Comparison of ENCODE assay signal across 17 cellular contexts in the genomic region with DNA sequence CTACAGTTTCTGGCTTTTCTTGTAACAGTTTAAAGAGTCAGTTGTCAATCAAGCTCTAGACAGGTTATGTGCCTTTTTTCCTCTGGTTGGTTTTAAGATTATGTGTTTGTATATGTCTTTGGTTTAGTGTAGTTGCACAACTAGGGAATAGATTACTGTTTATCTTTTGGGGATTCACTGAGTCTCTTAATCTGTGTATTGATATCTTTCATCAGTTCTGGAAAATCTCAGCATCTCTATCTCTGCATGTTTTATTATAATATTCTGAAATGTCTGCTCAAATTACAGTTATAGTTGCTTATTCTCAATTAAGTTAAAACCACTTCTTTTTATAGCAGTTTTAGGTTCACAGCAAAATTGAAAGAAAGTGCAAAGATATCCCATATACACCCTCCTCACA. TPM values are rescaled to one million over a fixed set of nuclear protein-coding genes. Genes with fewer than 3 reads are reported as not detected.
DNase-seq lines count a peak whose midpoint lies in the region; ATAC-seq and TF ChIP-seq lines count a peak whose summit lies in the region.
"Had no signal": no experiment of that assay in that cellular context is flagged by ENCODE, and none has a peak within 500 bp of the region (broad histone marks: within the 10 kb centered on the region; RNA-seq: fewer than 3 reads in every experiment).

No MANE protein-coding gene starts in this region.

- H3K27ac ChIP-seq in HEK293 (ENCODE audit: extremely low read depth, low read depth, low read length) (no peak overlapping the region), neuronal stem cell (replicated peaks; ENCODE audit: low read length) (no peak overlapping the region)
- H3K27ac ChIP-seq: 22Rv1; A549; BLaER1 treated with 17β-estradiol and CSF1 and Interleukin-3, amounts not matched to agents 10 nM and 100 nM; C4-2B had no signal

- H3K9me3 Mint-ChIP-seq in activated CD8-positive, alpha-beta T cell treated with anti-CD3 and anti-CD28 coated beads, Interleukin-2, amount 10 ng/mL, durations not matched to agents 7 days and 5 days (ENCODE audit: insufficient read depth) = no peaks in the 10 kb centered on the region
- H3K9me3 Mint-ChIP-seq in activated CD8-positive, alpha-beta T cell treated with anti-CD3 and anti-CD28 coated beads for 36 hours = no peaks in the 10 kb centered on the region
- H3K9me3 Mint-ChIP-seq in stimulated activated memory B cell treated with anti-CD40 and anti-IgM and Interleukin-4, amounts not matched to agents 10 μg/mL and 1 μg/mL and 100 μg/mL, for 72 hours = no peaks in the 10 kb centered on the region
- H3K9me3 Mint-ChIP-seq: CD4-positive, alpha-beta T cell; CD8-positive, alpha-beta T cell had no signal

- H3K4me1 ChIP-seq in HEK293 (ENCODE audit: control insufficient read depth, insufficient read depth, low read length) (no peaks in the 10 kb centered on the region), neuronal stem cell (ENCODE audit: control insufficient read depth in 2 of 2, insufficient read depth in 1 of 2, low read depth in 1 of 2, low read length in 2 of 2) (no peaks in the 10 kb centered on the region)
- H3K4me1 ChIP-seq: A549; BLaER1 treated with 17β-estradiol and CSF1 and Interleukin-3, amounts not matched to agents 10 nM and 100 nM; Caco-2 had no signal

- no peaks in the 10 kb centered on the region for H3K79me1 ChIP-seq in neuronal stem cell (ENCODE audit: low read depth, low read length)

- no peak overlapping the region for H3K4me2 ChIP-seq in neuronal stem cell (ENCODE audit: insufficient read depth, low read length, poor library complexity, severe bottlenecking)
- H3K4me2 ChIP-seq: A549; BLaER1 treated with 17β-estradiol and CSF1 and Interleukin-3, amounts not matched to agents 10 nM and 100 nM had no signal

- no peak overlapping the region for H3K4me3 Mint-ChIP-seq in activated CD8-positive, alpha-beta T cell treated with anti-CD3 and anti-CD28 coated beads, Interleukin-2, amount 10 ng/mL, durations not matched to agents 7 days and 5 days
- no peak overlapping the region for H3K4me3 Mint-ChIP-seq in activated CD8-positive, alpha-beta T cell treated with anti-CD3 and anti-CD28 coated beads for 36 hours
- H3K4me3 Mint-ChIP-seq in stimulated activated memory B cell treated with anti-CD40 and anti-IgM and Interleukin-4, amounts not matched to agents 10 μg/mL and 1 μg/mL and 100 μg/mL, for 72 hours = no peak overlapping the region
- H3K4me3 Mint-ChIP-seq: B cell; CD4-positive, alpha-beta T cell; CD8-positive, alpha-beta T cell had no signal

- H3K4me1 Mint-ChIP-seq in activated CD8-positive, alpha-beta T cell treated with anti-CD3 and anti-CD28 coated beads, Interleukin-2, amount 10 ng/mL, durations not matched to agents 7 days and 5 days (ENCODE audit: low read depth) = no peaks in the 10 kb centered on the region
- H3K4me1 Mint-ChIP-seq in activated CD8-positive, alpha-beta T cell treated with anti-CD3 and anti-CD28 coated beads for 36 hours (ENCODE audit: low read depth) = peaks cover under 1% of the 10 kb centered on the region
- H3K4me1 Mint-ChIP-seq in stimulated activated memory B cell treated with anti-CD40 and anti-IgM and Interleukin-4, amounts not matched to agents 10 μg/mL and 1 μg/mL and 100 μg/mL, for 72 hours = no peaks in the 10 kb centered on the region
- H3K4me1 Mint-ChIP-seq: B cell had no signal

- no peak overlapping the region for H2AK5ac ChIP-seq in neuronal stem cell (ENCODE audit: low read depth, low read length)

- no peak overlapping the region for H3K14ac ChIP-seq in neuronal stem cell (ENCODE audit: low read length)

- DNase-seq in activated CD8-positive, alpha-beta T cell treated with anti-CD3 and anti-CD28 coated beads, Interleukin-2, amount 10 ng/mL, durations not matched to agents 7 days and 5 days = no peak
- DNase-seq in activated CD8-positive, alpha-beta T cell treated with anti-CD3 and anti-CD28 coated beads for 36 hours = no peak
- DNase-seq in neuronal stem cell (ENCODE audit: low spot score) = no peak
- DNase-seq: AML-193; Caco-2; Calu3; CD4-positive, alpha-beta T cell; CD8-positive, alpha-beta T cell; DMS79 treated with DMSO at 0.1 percent for 48 hours; GF-D8 had no signal

- H2BK15ac ChIP-seq in neuronal stem cell (ENCODE audit: low read length) = no peak overlapping the region

- no peak for ATAC-seq in activated CD8-positive, alpha-beta T cell treated with anti-CD3 and anti-CD28 coated beads, Interleukin-2, amount 10 ng/mL, durations not matched to agents 7 days and 5 days
- ATAC-seq in activated CD8-positive, alpha-beta T cell treated with anti-CD3 and anti-CD28 coated beads for 36 hours = no peak
- no peak for ATAC-seq in stimulated activated memory B cell treated with anti-CD40 and anti-IgM and Interleukin-4, amounts not matched to agents 10 μg/mL and 1 μg/mL and 100 μg/mL, for 72 hours
- ATAC-seq: A549; CD8-positive, alpha-beta T cell had no signal

- H3K36me3 ChIP-seq in HEK293 (ENCODE audit: control insufficient read depth in 2 of 2, insufficient read depth in 1 of 2, low read length in 2 of 2) (peaks cover 4 to 26% of the 10 kb centered on the region in 2 experiments; a peak in 2 of 3 replicates), neuronal stem cell (replicated peaks in 1 of 2; ENCODE audit: control insufficient read depth in 2 of 2, insufficient read depth in 2 of 2, low read length in 2 of 2) (peaks cover 2 to 35% of the 10 kb centered on the region in 2 donors)

- H2BK120ac ChIP-seq in neuronal stem cell (ENCODE audit: low read depth, low read length) = no peak overlapping the region

- H3K27ac Mint-ChIP-seq in activated CD8-positive, alpha-beta T cell treated with anti-CD3 and anti-CD28 coated beads, Interleukin-2, amount 10 ng/mL, durations not matched to agents 7 days and 5 days = peak overlapping the region; percentile 53
- H3K27ac Mint-ChIP-seq in activated CD8-positive, alpha-beta T cell treated with anti-CD3 and anti-CD28 coated beads for 36 hours = no peak overlapping the region
- peak overlapping the region; percentile 1 for H3K27ac Mint-ChIP-seq in stimulated activated memory B cell treated with anti-CD40 and anti-IgM and Interleukin-4, amounts not matched to agents 10 μg/mL and 1 μg/mL and 100 μg/mL, for 72 hours
- H3K27ac Mint-ChIP-seq: B cell; CD4-positive, alpha-beta T cell; CD8-positive, alpha-beta T cell had no signal

- H2BK5ac ChIP-seq in neuronal stem cell (ENCODE audit: low read length) = no peak overlapping the region

- CTCF ChIA-PET in activated CD8-positive, alpha-beta T cell treated with anti-CD3 and anti-CD28 coated beads, Interleukin-2, amount 10 ng/mL, durations not matched to agents 7 days and 5 days (lab: Charles Lee) = interaction anchor here (3.0 kb wide), 1 partner anchor 9 kb away, joined by 7 read pairs; no protein-coding TSS in a partner anchor
- CTCF ChIA-PET in activated CD8-positive, alpha-beta T cell treated with anti-CD3 and anti-CD28 coated beads for 36 hours (lab: Charles Lee) = interaction anchor here (2.5 kb wide), 1 partner anchor 9 kb away, joined by 6 read pairs; no protein-coding TSS in a partner anchor
- CTCF ChIA-PET in HEK293 (lab: Yijun Ruan, JAX) = interaction anchor here (0.6 kb wide), 1 partner anchor 232 kb away, joined by 6 read pairs; no protein-coding TSS in a partner anchor

- no peaks in the 10 kb centered on the region for H3K9me3 ChIP-seq in HEK293 (ENCODE audit: control insufficient read depth, insufficient read depth, low read depth, low read length)
- H3K9me3 ChIP-seq in neuronal stem cell (replicated peaks in 1 of 2; ENCODE audit: control insufficient read depth in 2 of 2, insufficient read depth in 1 of 2, low read depth in 1 of 2, low read length in 2 of 2) = no peaks in the 10 kb centered on the region
- H3K9me3 ChIP-seq: A549; BLaER1 treated with 17β-estradiol and CSF1 and Interleukin-3, amounts not matched to agents 10 nM and 100 nM; Caco-2 had no signal

- H3K27me3 Mint-ChIP-seq in activated CD8-positive, alpha-beta T cell treated with anti-CD3 and anti-CD28 coated beads, Interleukin-2, amount 10 ng/mL, durations not matched to agents 7 days and 5 days (ENCODE audit: low read depth) = no peaks in the 10 kb centered on the region
- H3K27me3 Mint-ChIP-seq in activated CD8-positive, alpha-beta T cell treated with anti-CD3 and anti-CD28 coated beads for 36 hours = no peaks in the 10 kb centered on the region
- H3K27me3 Mint-ChIP-seq in stimulated activated memory B cell treated with anti-CD40 and anti-IgM and Interleukin-4, amounts not matched to agents 10 μg/mL and 1 μg/mL and 100 μg/mL, for 72 hours = no peaks in the 10 kb centered on the region
- H3K27me3 Mint-ChIP-seq: B cell; CD4-positive, alpha-beta T cell had no signal

- H2AFZ ChIP-seq in neuronal stem cell (ENCODE audit: low read length) = no peak overlapping the region

- H3K4me3 ChIP-seq in HEK293 (ENCODE audit: low read depth, low read length) = no peak overlapping the region
- H3K4me3 ChIP-seq in neuronal stem cell (ENCODE audit: low read length in 2 of 2) = no peak overlapping the region
- H3K4me3 ChIP-seq: A549; BLaER1 treated with 17β-estradiol and CSF1 and Interleukin-3, amounts not matched to agents 10 nM and 100 nM had no signal

- peaks cover 29% of the 10 kb centered on the region for H3K36me3 Mint-ChIP-seq in activated CD8-positive, alpha-beta T cell treated with anti-CD3 and anti-CD28 coated beads, Interleukin-2, amount 10 ng/mL, durations not matched to agents 7 days and 5 days (ENCODE audit: low read depth)
- peaks cover 25% of the 10 kb centered on the region for H3K36me3 Mint-ChIP-seq in activated CD8-positive, alpha-beta T cell treated with anti-CD3 and anti-CD28 coated beads for 36 hours (ENCODE audit: low read depth)
- H3K36me3 Mint-ChIP-seq in stimulated activated memory B cell treated with anti-CD40 and anti-IgM and Interleukin-4, amounts not matched to agents 10 μg/mL and 1 μg/mL and 100 μg/mL, for 72 hours = peaks cover 15% of the 10 kb centered on the region

- H3K9ac ChIP-seq in neuronal stem cell (ENCODE audit: low read depth, low read length, poor library complexity) = no peak overlapping the region
- H3K9ac ChIP-seq: BLaER1 treated with 17β-estradiol and CSF1 and Interleukin-3, amounts not matched to agents 10 nM and 100 nM had no signal

- POLR2A ChIA-PET in activated CD8-positive, alpha-beta T cell treated with anti-CD3 and anti-CD28 coated beads, Interleukin-2, amount 10 ng/mL, durations not matched to agents 7 days and 5 days (lab: Charles Lee) = no interaction called here
- POLR2A ChIA-PET in activated CD8-positive, alpha-beta T cell treated with anti-CD3 and anti-CD28 coated beads for 36 hours (lab: Charles Lee) = no interaction called here
- POLR2A ChIA-PET in HEK293 (lab: Yijun Ruan, JAX) = no interaction called here

- no peak overlapping the region for H3K18ac ChIP-seq in neuronal stem cell (ENCODE audit: low read length)

- intact Hi-C loops in activated CD8-positive, alpha-beta T cell treated with anti-CD3 and anti-CD28 coated beads for 36 hours (cut with micrococcal nuclease) = no loop called here

- TF ChIP-seq CTCF in activated CD8-positive, alpha-beta T cell treated with anti-CD3 and anti-CD28 coated beads for 36 hours (IDR thresholded peaks at IDR 0.05) = no peak
- TF ChIP-seq CTCF in HEK293 (tag by site-specific recombination; IDR thresholded peaks at IDR 0.05) = no peak

- no peak overlapping the region for H3K4ac ChIP-seq in neuronal stem cell (ENCODE audit: low read length)

- no peak overlapping the region for H4K91ac ChIP-seq in neuronal stem cell (ENCODE audit: low read depth, low read length, poor library complexity)

- no peak overlapping the region for H2BK12ac ChIP-seq in neuronal stem cell (ENCODE audit: low read length)

- no peaks in the 10 kb centered on the region for H3K27me3 ChIP-seq in neuronal stem cell (ENCODE audit: control insufficient read depth in 3 of 3, insufficient read depth in 3 of 3, low read depth in 1 of 3, low read length in 3 of 3)
- H3K27me3 ChIP-seq: BLaER1 treated with 17β-estradiol and CSF1 and Interleukin-3, amounts not matched to agents 10 nM and 100 nM had no signal

- H3K23ac ChIP-seq in neuronal stem cell (ENCODE audit: low read depth, low read length, poor library complexity) = no peak overlapping the region

- no peak overlapping the region for H4K8ac ChIP-seq in neuronal stem cell (ENCODE audit: low read depth, low read length)

RNA-seq across cellular contexts. Expression of a gene that starts 14.3 kb away (rescaled TPM):
- 100 to 1,000 TPM; 350 to 360 TPM for total RNA-seq in activated CD8-positive, alpha-beta T cell treated with anti-CD3 and anti-CD28 coated beads, Interleukin-2, amount 10 ng/mL, durations not matched to agents 7 days and 5 days
- total RNA-seq in activated CD8-positive, alpha-beta T cell treated with anti-CD3 and anti-CD28 coated beads for 36 hours = 100 to 1,000 TPM; 527 TPM
- 99.8 TPM for polyA plus RNA-seq in neuronal stem cell (2013, experiment 1 of 2)
- polyA plus RNA-seq in neuronal stem cell (2013, experiment 2 of 2) = 114 TPM
